Comparison of ENCODE assay signal across 1 cellular context in the genomic region with DNA sequence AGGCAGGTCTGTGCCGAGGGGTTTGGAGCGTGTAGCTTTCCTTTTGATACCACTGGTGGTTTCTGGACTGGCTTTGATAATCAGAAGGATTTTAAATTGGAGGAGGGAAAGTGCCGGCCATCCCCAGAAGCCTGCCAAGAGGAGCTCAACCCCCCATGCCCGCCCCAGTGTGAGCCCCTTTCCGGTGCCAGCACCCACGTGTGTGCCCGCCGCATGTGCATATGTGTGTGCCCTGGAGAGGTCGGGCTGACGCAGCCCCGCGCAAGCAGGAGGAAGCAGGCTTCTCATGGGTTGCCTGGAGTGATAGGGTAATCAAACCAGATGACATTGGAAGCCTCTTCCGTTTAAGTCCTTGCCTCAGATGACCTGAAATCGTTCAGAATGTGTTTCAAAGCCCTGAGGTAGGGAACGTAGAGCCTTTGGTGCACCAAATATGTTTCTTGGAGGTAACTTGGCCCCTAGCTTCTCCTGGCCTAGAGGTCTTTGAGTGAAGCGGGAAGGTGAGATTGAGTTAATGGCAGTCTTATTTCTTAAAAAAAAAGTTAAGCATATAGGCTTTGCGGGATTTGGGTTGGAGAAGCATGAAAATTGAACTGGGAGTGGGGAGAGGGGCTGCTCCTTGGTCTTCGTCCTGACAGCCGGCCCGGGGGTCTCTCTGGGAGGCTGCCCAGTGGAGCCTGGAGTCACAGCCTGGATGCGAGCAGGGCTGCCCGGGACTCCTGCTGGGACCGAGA.
TF ChIP-seq lines count a peak whose summit lies in the region.

No MANE protein-coding gene starts in this region.

TF ChIP-seq in HepG2, 621 proteins besides CTCF, POLR2A, EP300 and RAD21:
- no peak for TF ChIP-seq NFKB2 (CRISPR knock-in tag; IDR thresholded peaks at IDR 0.05; ENCODE audit: borderline replicate concordance)
- 0 out of 2 replicates have a peak, but pooled peaks have one; percentile 53 for TF ChIP-seq ZNF333 (CRISPR knock-in tag; IDR thresholded peaks at IDR 0.05; ENCODE audit: borderline replicate concordance)
